8 cellular contexts compared by ENCODE assay signal in the genomic region with DNA sequence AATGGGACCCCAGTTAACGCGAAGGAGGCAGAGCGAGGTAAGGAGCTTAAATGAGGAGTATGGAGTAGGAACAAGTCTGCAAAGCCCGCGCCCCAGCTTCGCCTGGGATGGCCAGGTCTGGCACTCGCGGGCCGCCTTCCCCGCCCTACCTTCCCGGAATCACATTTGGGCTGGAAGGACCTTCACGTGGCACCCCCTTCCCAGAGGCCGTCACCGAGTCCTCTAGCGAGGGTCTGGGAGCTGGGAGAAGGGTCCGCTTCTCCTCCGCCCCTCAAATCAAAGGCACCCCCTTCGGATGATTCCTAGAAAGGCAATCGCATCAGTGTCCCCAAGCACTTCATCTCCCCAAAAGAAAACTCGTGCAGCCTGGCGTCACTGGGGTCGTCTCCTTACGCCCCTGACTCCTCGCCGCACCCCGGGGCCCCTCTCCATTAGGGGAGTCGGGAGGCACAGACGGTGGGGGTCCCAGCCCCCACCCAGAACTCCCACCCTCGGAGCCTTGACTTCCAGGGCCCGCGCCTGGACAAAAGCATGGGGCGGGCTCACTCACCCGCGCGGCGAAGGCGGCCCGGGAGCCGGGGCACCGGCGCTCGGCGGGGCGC. TPM values are rescaled to one million over a fixed set of nuclear protein-coding genes. Genes with fewer than 3 reads are reported as not detected.
DNase-seq lines count a peak whose midpoint lies in the region; ATAC-seq, FAIRE-seq and TF ChIP-seq lines count a peak whose summit lies in the region.

No MANE protein-coding gene starts in this region.

- peaks cover 12 to 13% of the 10 kb centered on the region in 2 experiments; a peak in 2 of 4 replicates for H3K4me1 ChIP-seq in SK-N-SH (ENCODE audit: control insufficient read depth in 1 of 2, insufficient read depth in 2 of 2, low read depth in 1 of 2, low read length in 1 of 2)
- peaks cover 8 to 9% of the 10 kb centered on the region in 2 donors for H3K4me1 ChIP-seq in adrenal gland (replicated peaks in 1 of 2)
- H3K4me1 ChIP-seq in kidney (ENCODE audit: control insufficient read depth in 1 of 2, insufficient read depth in 1 of 2, low read depth in 1 of 2, low read length in 2 of 2): peaks cover 0 to 3% of the 10 kb centered on the region in 2 donors
- peaks cover 16% of the 10 kb centered on the region for H3K4me1 ChIP-seq in suprapubic skin

- POLR2A ChIA-PET in SK-N-SH (lab: Yijun Ruan, JAX): no interaction called here

- DNase-seq in SK-N-SH (no peak), adrenal gland (peak in 5 of 7 donors; percentile 19 to 28 (median 20)), kidney (peak; percentile 81), suprapubic skin (ENCODE audit: low spot score in 2 of 2) (no peak), NCI-H1417 treated with DMSO at 0.1 percent for 48 hours (lab: John Stamatoyannopoulos, UW) (no peak), NCI-H1092 treated with DMSO at 0.1 percent for 48 hours (lab: John Stamatoyannopoulos, UW) (no peak), CD1c-positive myeloid dendritic cell (ENCODE audit: extremely low spot score) (no peak)

- H3K79me2 ChIP-seq in SK-N-SH (ENCODE audit: insufficient read depth): peaks cover 57% of the 10 kb centered on the region

- TF ChIP-seq POLR2A in adrenal gland (IDR thresholded peaks at IDR 0.05) (no peak), suprapubic skin (IDR thresholded peaks at IDR 0.05) (no peak)

- peaks cover 7% of the 10 kb centered on the region; the same call in 1 of the 2 replicates for H3K9me3 ChIP-seq in SK-N-SH
- no peaks in the 10 kb centered on the region for H3K9me3 ChIP-seq in adrenal gland (replicated peaks in 1 of 3)
- H3K9me3 ChIP-seq in kidney (ENCODE audit: control insufficient read depth in 1 of 2, low read length in 2 of 2): no peaks in the 10 kb centered on the region
- no peaks in the 10 kb centered on the region for H3K9me3 ChIP-seq in suprapubic skin

- intact Hi-C loops in adrenal gland (cut with DNase I) (no loop called here), kidney (cut with DNase I) (no loop called here)

- peaks cover 25% of the 10 kb centered on the region for H3F3A ChIP-seq in SK-N-SH (replicated peaks; ENCODE audit: insufficient read depth)

- no peak for TF ChIP-seq EP300 in SK-N-SH (IDR thresholded peaks at IDR 0.05; ENCODE audit: borderline replicate concordance in 1 of 2, low read depth in 1 of 2, low read length in 1 of 2)
- TF ChIP-seq EP300 in suprapubic skin (IDR thresholded peaks at IDR 0.05): no peak

- peak overlapping the region; percentile 85 for H3K9ac ChIP-seq in SK-N-SH
- peak overlapping the region in 1 of 2 donors; percentile 69 for H3K9ac ChIP-seq in kidney (ENCODE audit: low read length in 2 of 2)

- TF ChIP-seq CTCF in SK-N-SH (IDR thresholded peaks at IDR 0.05) (no peak), adrenal gland (IDR thresholded peaks at IDR 0.05) (no peak), kidney (IDR thresholded peaks at IDR 0.05; ENCODE audit: borderline replicate concordance, extremely low read depth, insufficient read depth) (no peak), suprapubic skin (IDR thresholded peaks at IDR 0.05) (no peak)

- ATAC-seq in SK-N-SH treated with all-trans-retinoic acid at 6 μM for 48 hours: no peak

- H3K27me3 ChIP-seq in SK-N-SH (ENCODE audit: insufficient read depth) (no peaks in the 10 kb centered on the region), adrenal gland (no peaks in the 10 kb centered on the region), suprapubic skin (peaks cover 24% of the 10 kb centered on the region)

- H4K20me1 ChIP-seq in SK-N-SH (ENCODE audit: insufficient read depth): no peaks in the 10 kb centered on the region

- TF ChIP-seq RAD21 in SK-N-SH (IDR thresholded peaks at IDR 0.05; ENCODE audit: low read length): no peak

- H3K4me2 ChIP-seq in SK-N-SH: peak overlapping the region; percentile 93

- H3K36me3 ChIP-seq in SK-N-SH (replicated peaks in 1 of 2; ENCODE audit: control insufficient read depth in 1 of 2, insufficient read depth in 2 of 2, low read length in 1 of 2): peaks cover 13 to 14% of the 10 kb centered on the region in 2 experiments
- no peaks in the 10 kb centered on the region for H3K36me3 ChIP-seq in adrenal gland (replicated peaks in 1 of 2)
- H3K36me3 ChIP-seq in kidney (ENCODE audit: control insufficient read depth in 1 of 2, insufficient read depth in 2 of 2, low read length in 2 of 2): no peaks in the 10 kb centered on the region
- no peaks in the 10 kb centered on the region for H3K36me3 ChIP-seq in suprapubic skin

- FAIRE-seq in kidney (lab: Jason Lieb, UNC): no peak

- H3K4me3 ChIP-seq in SK-N-SH (ENCODE audit: low read depth in 2 of 2, low read length in 1 of 2): peak overlapping the region; percentile 73 to 87
- H3K4me3 ChIP-seq in adrenal gland: peak overlapping the region in 2 of 4 donors; percentile 11 to 58
- peak overlapping the region; percentile 52 to 76 for H3K4me3 ChIP-seq in kidney (ENCODE audit: low read length in 2 of 2)
- H3K4me3 ChIP-seq in suprapubic skin: peak overlapping the region; percentile 51

- no peaks in the 10 kb centered on the region for H3K9me2 ChIP-seq in SK-N-SH

- CTCF ChIA-PET in SK-N-SH (lab: Yijun Ruan, JAX): interaction anchor here (1.0 to 1.5 kb wide), 4 partner anchors 9 to 160 kb away, joined by 3 to 5 read pairs (median 3); no protein-coding TSS in a partner anchor

- WGBS in SK-N-SH (ENCODE audit: low lambda C conversion rate): 46% methylated on average over 19 of the region's 44 CpGs
- 2 to 14% (median 4%) methylated on average over 13 to 44 of the region's 44 CpGs for WGBS in adrenal gland, 4 donors
- 4% methylated on average over 29 of the region's 44 CpGs for WGBS in suprapubic skin

- peak overlapping the region; percentile 72; the same call in 1 of the 2 replicates for H2AFZ ChIP-seq in SK-N-SH (ENCODE audit: low read depth)

- peak overlapping the region; percentile 43 to 54; a peak in 3 of 4 replicates for H3K27ac ChIP-seq in SK-N-SH (ENCODE audit: low read depth in 2 of 2, low read length in 1 of 2)
- peak overlapping the region in 1 of 5 donors; percentile 16 for H3K27ac ChIP-seq in adrenal gland
- H3K27ac ChIP-seq in kidney (ENCODE audit: low read depth in 2 of 2, low read length in 2 of 2): no peak overlapping the region
- no peak overlapping the region for H3K27ac ChIP-seq in suprapubic skin

TF ChIP-seq in SK-N-SH, 30 proteins besides CTCF, POLR2A, EP300 and RAD21 (continues in another document):
- TF ChIP-seq NFIC (IDR thresholded peaks at IDR 0.05; ENCODE audit: borderline replicate concordance) (no peak), SMC3 (IDR thresholded peaks at IDR 0.05; ENCODE audit: low read depth, low read length) (no peak), GATA2 (CRISPR knock-in tag; IDR thresholded peaks at IDR 0.05) (no peak), FOXM1 (IDR thresholded peaks at IDR 0.05; ENCODE audit: low read depth) (no peak)

TF ChIP-seq in SK-N-SH treated with all-trans-retinoic acid at 6 μM for 48 hours, 23 proteins besides CTCF, POLR2A, EP300 and RAD21:
- TF ChIP-seq ZNF8 (CRISPR knock-in tag; IDR thresholded peaks at IDR 0.05) (no peak), TCF4 (CRISPR knock-in tag; IDR thresholded peaks at IDR 0.05; ENCODE audit: borderline replicate concordance) (no peak)

RNA-seq across cellular contexts. Expression of a gene that starts 0.4 kb away (rescaled TPM):
- polyA plus RNA-seq in SK-N-SH (2012; rRNA removed): 262 and 272 TPM in 2 replicates
- 180 and 207 TPM in 2 replicates for polyA plus RNA-seq in SK-N-SH (2012; cell fraction: cytosol; rRNA removed)
- 361 and 379 TPM in 2 replicates for polyA plus RNA-seq in SK-N-SH (2012; cell fraction: nucleus; rRNA removed)
- 100 to 1,000 TPM in 2 of 8 donors, 10 to 100 TPM in 6; 17.1 to 124 (median 76.0) TPM for total RNA-seq in adrenal gland
- polyA plus RNA-seq in adrenal gland: 10 to 100 TPM; 13.3 to 47.9 (median 26.7) TPM
- 164 TPM for total RNA-seq in kidney
- polyA plus RNA-seq in kidney (ENCODE audit: insufficient read depth, low read depth, low replicate concordance): 25.3 TPM
- total RNA-seq in suprapubic skin: 10 to 100 TPM; 24.6 to 47.0 (median 39.2) TPM

Comparison
In these comparisons a context has a peak if more than half of its experiments do, and no peak if none do; other contexts are left out.
1. DNase-seq: peak in adrenal gland (5 of 7) and kidney (single experiment); none in SK-N-SH (single experiment), suprapubic skin (0 of 2), NCI-H1417 treated with DMSO at 0.1 percent for 48 hours (single experiment), NCI-H1092 treated with DMSO at 0.1 percent for 48 hours (single experiment) and CD1c-positive myeloid dendritic cell (single experiment).
2. H3K27ac ChIP-seq: peak in SK-N-SH (2 of 2); none in kidney (0 of 2) and suprapubic skin (single experiment).